In the genomic region with DNA sequence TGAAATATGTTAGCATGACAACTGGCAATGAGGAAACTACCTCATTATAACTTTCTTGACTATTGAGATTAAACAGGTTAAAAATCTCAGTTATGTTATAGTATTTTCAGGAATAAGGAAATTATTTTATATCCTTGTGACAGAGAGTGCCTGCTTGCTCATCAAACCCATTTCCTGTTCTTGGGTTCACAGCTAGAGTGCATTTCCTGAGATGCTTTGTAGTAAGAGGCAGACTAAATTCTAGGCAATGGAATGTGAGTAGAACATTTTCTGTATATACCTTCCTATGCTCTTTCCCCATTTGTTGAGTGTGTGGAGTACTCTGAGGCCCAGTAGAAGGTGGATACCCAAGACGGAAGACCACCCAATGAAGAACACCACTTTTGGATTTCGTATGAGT, we compare ENCODE assay signal across 27 cellular contexts.
"Had no signal": no experiment of that assay in that cellular context is flagged by ENCODE, and none has a peak within 500 bp of the region (broad histone marks: within the 10 kb centered on the region; RNA-seq: fewer than 3 reads in every experiment).

No MANE protein-coding gene starts in this region.

- H3K27ac ChIP-seq: dorsolateral prefrontal cortex, left ventricle myocardium inferior, parathyroid adenoma, right lobe of liver, stomach, vagina had no signal

- H2AFZ ChIP-seq: parathyroid adenoma had no signal

- H3K4me3 ChIP-seq: dorsolateral prefrontal cortex, left ventricle myocardium inferior, right lobe of liver, stomach, vagina had no signal

- H3K36me3 Mint-ChIP-seq: activated CD8-positive, alpha-beta memory T cell treated with anti-CD3 and anti-CD28 coated beads, Interleukin-2, amount 10 ng/mL, durations not matched to agents 7 days and 5 days; activated naive CD4-positive, alpha-beta T cell treated with anti-CD3 and anti-CD28 coated beads, Interleukin-2, amount 50 U/mL, for 24 hours; stimulated activated effector memory CD8-positive, alpha-beta T cell treated with anti-CD3 and anti-CD28 coated beads, Interleukin-12 subunit alpha, Interleukin-12 subunit beta, amount 100 ng/mL, for 72 hours had no signal

- H3K4me1 ChIP-seq: left ventricle myocardium inferior, parathyroid adenoma, right lobe of liver, stomach, vagina had no signal

- H3K36me3 ChIP-seq: left ventricle myocardium inferior, right lobe of liver, stomach, vagina had no signal

- H3K27me3 ChIP-seq: right lobe of liver, stomach, vagina had no signal

- H3K27ac Mint-ChIP-seq: activated B cell treated with CpG ODN at 0.5 μM for 24 hours; activated CD8-positive, alpha-beta memory T cell treated with anti-CD3 and anti-CD28 coated beads, Interleukin-2, amount 10 ng/mL, durations not matched to agents 7 days and 5 days; activated naive CD4-positive, alpha-beta T cell treated with anti-CD3 and anti-CD28 coated beads, Interleukin-2, amount 50 U/mL, for 24 hours; nephron; stimulated activated effector memory CD8-positive, alpha-beta T cell treated with anti-CD3 and anti-CD28 coated beads, Interleukin-12 subunit alpha, Interleukin-12 subunit beta, amount 100 ng/mL, for 72 hours had no signal

- H3K4me3 Mint-ChIP-seq: activated B cell treated with CpG ODN at 0.5 μM for 24 hours; activated CD8-positive, alpha-beta memory T cell treated with anti-CD3 and anti-CD28 coated beads, Interleukin-2, amount 10 ng/mL, durations not matched to agents 7 days and 5 days; activated naive CD4-positive, alpha-beta T cell treated with anti-CD3 and anti-CD28 coated beads, Interleukin-2, amount 50 U/mL, for 24 hours; nephron; stimulated activated effector memory CD8-positive, alpha-beta T cell treated with anti-CD3 and anti-CD28 coated beads, Interleukin-12 subunit alpha, Interleukin-12 subunit beta, amount 100 ng/mL, for 72 hours had no signal

- H3K27me3 Mint-ChIP-seq: activated B cell treated with CpG ODN at 0.5 μM for 24 hours; activated CD8-positive, alpha-beta memory T cell treated with anti-CD3 and anti-CD28 coated beads, Interleukin-2, amount 10 ng/mL, durations not matched to agents 7 days and 5 days; activated naive CD4-positive, alpha-beta T cell treated with anti-CD3 and anti-CD28 coated beads, Interleukin-2, amount 50 U/mL, for 24 hours had no signal

- DNase-seq: activated B cell treated with CpG ODN at 0.5 μM for 24 hours; activated CD4-positive, alpha-beta T cell treated with anti-CD3 and anti-CD28 coated beads, Interleukin-2, amount 50 U/mL, for 1 hour; activated CD8-positive, alpha-beta memory T cell treated with anti-CD3 and anti-CD28 coated beads, Interleukin-2, amount 10 ng/mL, durations not matched to agents 7 days and 5 days; activated gamma-delta T cell; activated T-cell treated with anti-CD3 and anti-CD28 coated beads, Interleukin-2, amount 50 U/mL, for 48 hours; amniotic stem cell; dorsolateral prefrontal cortex; erythroblast; foreskin melanocyte; glutamatergic neuron; hippocampal formation; kidney; left ventricle myocardium inferior; mammary epithelial cell; midbrain; right lobe of liver; small intestine; stimulated activated CD4-positive, alpha-beta T cell treated with anti-CD3 and anti-CD28 coated beads, Interleukin-15, amount 100 ng/mL, for 24 hours; stimulated activated CD4-positive, alpha-beta T cell treated with anti-CD3 and anti-CD28 coated beads, Interleukin-4, amount 100 ng/mL, for 1 hour; stomach; T-helper 9 cell; trophoblast cell had no signal

- H3K9ac ChIP-seq: parathyroid adenoma had no signal

- H3K79me2 ChIP-seq: parathyroid adenoma had no signal

- H3K9me3 ChIP-seq: left ventricle myocardium inferior, right lobe of liver, vagina had no signal

- H3K4me1 Mint-ChIP-seq: nephron had no signal

- H3K9me3 Mint-ChIP-seq: activated B cell treated with CpG ODN at 0.5 μM for 24 hours; activated naive CD4-positive, alpha-beta T cell treated with anti-CD3 and anti-CD28 coated beads, Interleukin-2, amount 50 U/mL, for 24 hours; nephron; stimulated activated effector memory CD8-positive, alpha-beta T cell treated with anti-CD3 and anti-CD28 coated beads, Interleukin-12 subunit alpha, Interleukin-12 subunit beta, amount 100 ng/mL, for 72 hours had no signal

- ATAC-seq: activated CD8-positive, alpha-beta memory T cell treated with anti-CD3 and anti-CD28 coated beads, Interleukin-2, amount 10 ng/mL, durations not matched to agents 7 days and 5 days had no signal
